Comparison of ENCODE assay signal across 8 cellular contexts in the genomic region with DNA sequence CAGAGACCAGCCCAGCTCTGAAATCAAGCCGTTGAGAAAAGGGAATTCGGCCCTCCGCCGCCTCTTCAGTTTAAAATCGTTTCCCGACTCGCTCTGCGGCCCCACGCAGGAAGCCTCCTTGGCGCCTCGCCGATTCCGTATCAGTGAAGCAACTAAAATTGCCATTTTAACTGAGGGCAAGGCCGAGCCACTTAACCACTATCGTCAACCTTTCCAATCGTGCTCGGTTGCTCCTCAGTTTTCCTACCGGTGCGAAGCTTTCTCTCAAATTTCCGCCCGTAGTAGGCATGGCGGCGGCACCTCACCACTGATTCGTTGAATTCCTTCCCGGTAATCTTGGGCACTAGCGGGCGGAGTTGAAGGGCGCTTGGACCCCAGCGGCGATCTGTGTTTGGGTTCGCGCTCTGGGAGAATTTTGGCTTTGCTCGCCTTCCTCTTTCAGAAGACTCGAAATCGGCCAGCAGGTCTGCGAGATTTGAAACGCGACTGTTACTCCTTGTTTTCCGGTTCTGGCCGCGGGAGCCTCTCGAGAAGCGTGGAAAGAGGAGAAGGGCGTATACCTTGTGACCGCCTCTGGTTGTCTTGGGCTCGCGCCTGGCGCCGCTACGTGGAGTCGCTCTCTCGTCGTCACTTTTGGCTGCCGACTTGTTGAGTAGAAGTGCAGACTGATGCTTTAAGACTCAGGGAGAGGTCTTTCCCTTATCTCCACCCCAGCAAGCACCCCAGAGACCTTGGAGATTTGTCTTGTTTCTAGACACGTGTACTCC. TPM values are rescaled to one million over a fixed set of nuclear protein-coding genes. Genes with fewer than 3 reads are reported as not detected.
DNase-seq lines count a peak whose midpoint lies in the region; ATAC-seq and TF ChIP-seq lines count a peak whose summit lies in the region.

A gene with protein sequence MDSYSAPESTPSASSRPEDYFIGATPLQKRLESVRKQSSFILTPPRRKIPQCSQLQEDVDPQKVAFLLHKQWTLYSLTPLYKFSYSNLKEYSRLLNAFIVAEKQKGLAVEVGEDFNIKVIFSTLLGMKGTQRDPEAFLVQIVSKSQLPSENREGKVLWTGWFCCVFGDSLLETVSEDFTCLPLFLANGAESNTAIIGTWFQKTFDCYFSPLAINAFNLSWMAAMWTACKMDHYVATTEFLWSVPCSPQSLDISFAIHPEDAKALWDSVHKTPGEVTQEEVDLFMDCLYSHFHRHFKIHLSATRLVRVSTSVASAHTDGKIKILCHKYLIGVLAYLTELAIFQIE (minus strand): TSS at position 569 of the 767 bp plus-strand sequence. CDS start 13,584 bp downstream, outside the sequence.
A gene with protein sequence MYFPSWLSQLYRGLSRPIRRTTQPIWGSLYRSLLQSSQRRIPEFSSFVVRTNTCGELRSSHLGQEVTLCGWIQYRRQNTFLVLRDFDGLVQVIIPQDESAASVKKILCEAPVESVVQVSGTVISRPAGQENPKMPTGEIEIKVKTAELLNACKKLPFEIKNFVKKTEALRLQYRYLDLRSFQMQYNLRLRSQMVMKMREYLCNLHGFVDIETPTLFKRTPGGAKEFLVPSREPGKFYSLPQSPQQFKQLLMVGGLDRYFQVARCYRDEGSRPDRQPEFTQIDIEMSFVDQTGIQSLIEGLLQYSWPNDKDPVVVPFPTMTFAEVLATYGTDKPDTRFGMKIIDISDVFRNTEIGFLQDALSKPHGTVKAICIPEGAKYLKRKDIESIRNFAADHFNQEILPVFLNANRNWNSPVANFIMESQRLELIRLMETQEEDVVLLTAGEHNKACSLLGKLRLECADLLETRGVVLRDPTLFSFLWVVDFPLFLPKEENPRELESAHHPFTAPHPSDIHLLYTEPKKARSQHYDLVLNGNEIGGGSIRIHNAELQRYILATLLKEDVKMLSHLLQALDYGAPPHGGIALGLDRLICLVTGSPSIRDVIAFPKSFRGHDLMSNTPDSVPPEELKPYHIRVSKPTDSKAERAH (plus strand): TSS at position 359 of the 767 bp plus-strand sequence. CDS start 557 bp downstream, outside the sequence.

- no peaks in the 10 kb centered on the region for H3K9me3 ChIP-seq in ovary
- H3K9me3 ChIP-seq in tibial artery: no peaks in the 10 kb centered on the region

- H3K27ac ChIP-seq in ovary: peak within 1 kb of the TSS; percentile 77 to 84
- peak within 1 kb of the TSS; percentile 86 to 95 for H3K27ac ChIP-seq in tibial artery

- TF ChIP-seq CTCF in GM12864 (IDR thresholded peaks at IDR 0.05; ENCODE audit: low read depth, low read length, missing control alignments) (no peak), ovary (IDR thresholded peaks at IDR 0.05) (no peak), tibial artery (IDR thresholded peaks at IDR 0.05) (no peak)

- no peak for TF ChIP-seq POLR2A in ovary (IDR thresholded peaks at IDR 0.05)

- 0 to 1% (median 0%) methylated on average over 55 of the region's 55 CpGs for whole genome bisulfite sequencing in ovary, 3 donors

- no peak for TF ChIP-seq EP300 in ovary (IDR thresholded peaks at IDR 0.05)

- intact Hi-C loops in head of caudate nucleus (cut with DNase I): loop anchor here (2.0 kb wide), 1 partner anchor 394 kb away; no protein-coding TSS in a partner anchor
- intact Hi-C loops in ovary (cut with DNase I): loop anchor here (5.0 to 10.0 kb wide), 4 partner anchors 347 to 410 kb away; a partner anchor contains a TSS
- intact Hi-C loops in tibial artery (cut with DNase I; ENCODE audit: low total_unique reads): loop anchor here (5.0 to 10.0 kb wide), 3 partner anchors 43 to 400 kb away; a partner anchor contains a TSS

- DNase-seq in GM12864 (ENCODE audit: low read depth) (peak; percentile 96), NCI-H1417 (lab: John Stamatoyannopoulos, UW) (peak; percentile 98 to 100 (median 99)), SW 1271 (lab: John Stamatoyannopoulos, UW) (peak; percentile 81 to 92), head of caudate nucleus (peak; percentile 91 to 98 (median 96)), ovary (peak; percentile 95 to 98 (median 97)), tibial artery (peak; percentile 97 to 98)
- DNase-seq in activated naive CD8-positive, alpha-beta T cell treated with anti-CD3 and anti-CD28 coated beads, Interleukin-2, amount 50 U/mL, for 16 hours (ENCODE audit: low read depth, low spot score): peak; percentile 72

- H3K27me3 ChIP-seq in ovary (no peaks in the 10 kb centered on the region), tibial artery (no peaks in the 10 kb centered on the region)

- H3K36me3 ChIP-seq in ovary: no peaks in the 10 kb centered on the region
- H3K36me3 ChIP-seq in tibial artery: peaks cover 0 to 6% (median 3%) of the 10 kb centered on the region in 3 donors

- peak within 1 kb of the TSS; percentile 90 for H3K4me3 ChIP-seq in GM12864 (ENCODE audit: low read depth, low read length)
- peak within 1 kb of the TSS; percentile 65 for H3K4me3 ChIP-seq in ovary
- peak within 1 kb of the TSS; percentile 66 to 74 for H3K4me3 ChIP-seq in tibial artery

- peaks cover 2% of the 10 kb centered on the region for H3K4me1 ChIP-seq in ovary (ENCODE audit: insufficient read depth)
- H3K4me1 ChIP-seq in tibial artery: peaks cover 0 to 27% (median 9%) of the 10 kb centered on the region in 4 donors

- peak; percentile 82 for ATAC-seq in HG02759 (IDR thresholded peaks at IDR 0.05; ENCODE audit: unreplicated experiment)

RNA-seq across cellular contexts. Expression of the first gene that starts in this region (rescaled TPM):
- total RNA-seq in ovary: 1 to 10 TPM; 1.1 to 5.6 (median 3.1) TPM
- polyA plus RNA-seq in ovary: 1 to 10 TPM; 2.4 to 3.9 TPM

RNA-seq across cellular contexts. Expression of the second gene that starts in this region (rescaled TPM):
- total RNA-seq in ovary: 10 to 100 TPM in 2 of 7 donors, 1 to 10 TPM in 5; 7.8 to 11.5 (median 9.1) TPM
- 10 to 100 TPM in 1 of 2 donors, 1 to 10 TPM in 1; 4.3 to 20.5 TPM for polyA plus RNA-seq in ovary

Comparison
In these comparisons a context has a peak if more than half of its experiments do, and no peak if none do; other contexts are left out.
1. Peak in every context shown above with its lines: DNase-seq, ATAC-seq, H3K4me3 ChIP-seq and H3K27ac ChIP-seq.